Comparison of ENCODE assay signal across 2 cellular contexts in genomic region chr15:76588811-76589747, GRCh38.
TF ChIP-seq lines count a peak whose summit lies in the region.

No MANE protein-coding gene starts in this region.

TF ChIP-seq in HepG2, 621 proteins besides CTCF, POLR2A, EP300 and RAD21 (continued from another document):
- TF ChIP-seq ZBTB44 (CRISPR knock-in tag; IDR thresholded peaks at IDR 0.05) (no peak), SALL2 (CRISPR knock-in tag; IDR thresholded peaks at IDR 0.05) (no peak), ZNF841 (CRISPR knock-in tag; IDR thresholded peaks at IDR 0.05; ENCODE audit: borderline replicate concordance) (no peak), ATF3 (CRISPR knock-in tag; IDR thresholded peaks at IDR 0.05) (no peak), NFE2L1 (CRISPR knock-in tag; IDR thresholded peaks at IDR 0.05; ENCODE audit: borderline replicate concordance) (no peak), ZMYM2 (CRISPR knock-in tag; IDR thresholded peaks at IDR 0.05) (no peak), ELF1 (CRISPR knock-in tag; IDR thresholded peaks at IDR 0.05) (no peak), ZNF382 (CRISPR knock-in tag; IDR thresholded peaks at IDR 0.05; ENCODE audit: borderline replicate concordance) (no peak)
- TF ChIP-seq, protein P1, sequence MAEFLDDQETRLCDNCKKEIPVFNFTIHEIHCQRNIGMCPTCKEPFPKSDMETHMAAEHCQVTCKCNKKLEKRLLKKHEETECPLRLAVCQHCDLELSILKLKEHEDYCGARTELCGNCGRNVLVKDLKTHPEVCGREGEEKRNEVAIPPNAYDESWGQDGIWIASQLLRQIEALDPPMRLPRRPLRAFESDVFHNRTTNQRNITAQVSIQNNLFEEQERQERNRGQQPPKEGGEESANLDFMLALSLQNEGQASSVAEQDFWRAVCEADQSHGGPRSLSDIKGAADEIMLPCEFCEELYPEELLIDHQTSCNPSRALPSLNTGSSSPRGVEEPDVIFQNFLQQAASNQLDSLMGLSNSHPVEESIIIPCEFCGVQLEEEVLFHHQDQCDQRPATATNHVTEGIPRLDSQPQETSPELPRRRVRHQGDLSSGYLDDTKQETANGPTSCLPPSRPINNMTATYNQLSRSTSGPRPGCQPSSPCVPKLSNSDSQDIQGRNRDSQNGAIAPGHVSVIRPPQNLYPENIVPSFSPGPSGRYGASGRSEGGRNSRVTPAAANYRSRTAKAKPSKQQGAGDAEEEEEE (CRISPR knock-in tag; IDR thresholded peaks at IDR 0.05; ENCODE audit: borderline replicate concordance) = no peak
- TF ChIP-seq, protein P2, sequence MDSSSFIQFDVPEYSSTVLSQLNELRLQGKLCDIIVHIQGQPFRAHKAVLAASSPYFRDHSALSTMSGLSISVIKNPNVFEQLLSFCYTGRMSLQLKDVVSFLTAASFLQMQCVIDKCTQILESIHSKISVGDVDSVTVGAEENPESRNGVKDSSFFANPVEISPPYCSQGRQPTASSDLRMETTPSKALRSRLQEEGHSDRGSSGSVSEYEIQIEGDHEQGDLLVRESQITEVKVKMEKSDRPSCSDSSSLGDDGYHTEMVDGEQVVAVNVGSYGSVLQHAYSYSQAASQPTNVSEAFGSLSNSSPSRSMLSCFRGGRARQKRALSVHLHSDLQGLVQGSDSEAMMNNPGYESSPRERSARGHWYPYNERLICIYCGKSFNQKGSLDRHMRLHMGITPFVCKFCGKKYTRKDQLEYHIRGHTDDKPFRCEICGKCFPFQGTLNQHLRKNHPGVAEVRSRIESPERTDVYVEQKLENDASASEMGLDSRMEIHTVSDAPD (CRISPR knock-in tag; IDR thresholded peaks at IDR 0.05) = no peak

TF ChIP-seq in SK-N-SH, 30 proteins besides CTCF, POLR2A, EP300 and RAD21 (continued from another document):
- TF ChIP-seq, protein P3, sequence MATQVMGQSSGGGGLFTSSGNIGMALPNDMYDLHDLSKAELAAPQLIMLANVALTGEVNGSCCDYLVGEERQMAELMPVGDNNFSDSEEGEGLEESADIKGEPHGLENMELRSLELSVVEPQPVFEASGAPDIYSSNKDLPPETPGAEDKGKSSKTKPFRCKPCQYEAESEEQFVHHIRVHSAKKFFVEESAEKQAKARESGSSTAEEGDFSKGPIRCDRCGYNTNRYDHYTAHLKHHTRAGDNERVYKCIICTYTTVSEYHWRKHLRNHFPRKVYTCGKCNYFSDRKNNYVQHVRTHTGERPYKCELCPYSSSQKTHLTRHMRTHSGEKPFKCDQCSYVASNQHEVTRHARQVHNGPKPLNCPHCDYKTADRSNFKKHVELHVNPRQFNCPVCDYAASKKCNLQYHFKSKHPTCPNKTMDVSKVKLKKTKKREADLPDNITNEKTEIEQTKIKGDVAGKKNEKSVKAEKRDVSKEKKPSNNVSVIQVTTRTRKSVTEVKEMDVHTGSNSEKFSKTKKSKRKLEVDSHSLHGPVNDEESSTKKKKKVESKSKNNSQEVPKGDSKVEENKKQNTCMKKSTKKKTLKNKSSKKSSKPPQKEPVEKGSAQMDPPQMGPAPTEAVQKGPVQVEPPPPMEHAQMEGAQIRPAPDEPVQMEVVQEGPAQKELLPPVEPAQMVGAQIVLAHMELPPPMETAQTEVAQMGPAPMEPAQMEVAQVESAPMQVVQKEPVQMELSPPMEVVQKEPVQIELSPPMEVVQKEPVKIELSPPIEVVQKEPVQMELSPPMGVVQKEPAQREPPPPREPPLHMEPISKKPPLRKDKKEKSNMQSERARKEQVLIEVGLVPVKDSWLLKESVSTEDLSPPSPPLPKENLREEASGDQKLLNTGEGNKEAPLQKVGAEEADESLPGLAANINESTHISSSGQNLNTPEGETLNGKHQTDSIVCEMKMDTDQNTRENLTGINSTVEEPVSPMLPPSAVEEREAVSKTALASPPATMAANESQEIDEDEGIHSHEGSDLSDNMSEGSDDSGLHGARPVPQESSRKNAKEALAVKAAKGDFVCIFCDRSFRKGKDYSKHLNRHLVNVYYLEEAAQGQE (IDR thresholded peaks at IDR 0.05; ENCODE audit: low read depth, low read length) = no peak
- TF ChIP-seq JUND (IDR thresholded peaks at IDR 0.05) (no peak), GATA2 (CRISPR knock-in tag; IDR thresholded peaks at IDR 0.05) (no peak), GABPA (IDR thresholded peaks at IDR 0.05; ENCODE audit: low read depth) (no peak), RXRA (IDR thresholded peaks at IDR 0.05; ENCODE audit: borderline replicate concordance, low read depth) (no peak), RCOR1 (IDR thresholded peaks at IDR 0.05; ENCODE audit: low read length) (no peak), FOXJ3 (CRISPR knock-in tag; IDR thresholded peaks at IDR 0.05) (no peak), POLR2AphosphoS5 (IDR thresholded peaks at IDR 0.05; ENCODE audit: low read depth, low read length) (no peak)
- TF ChIP-seq, protein P4, sequence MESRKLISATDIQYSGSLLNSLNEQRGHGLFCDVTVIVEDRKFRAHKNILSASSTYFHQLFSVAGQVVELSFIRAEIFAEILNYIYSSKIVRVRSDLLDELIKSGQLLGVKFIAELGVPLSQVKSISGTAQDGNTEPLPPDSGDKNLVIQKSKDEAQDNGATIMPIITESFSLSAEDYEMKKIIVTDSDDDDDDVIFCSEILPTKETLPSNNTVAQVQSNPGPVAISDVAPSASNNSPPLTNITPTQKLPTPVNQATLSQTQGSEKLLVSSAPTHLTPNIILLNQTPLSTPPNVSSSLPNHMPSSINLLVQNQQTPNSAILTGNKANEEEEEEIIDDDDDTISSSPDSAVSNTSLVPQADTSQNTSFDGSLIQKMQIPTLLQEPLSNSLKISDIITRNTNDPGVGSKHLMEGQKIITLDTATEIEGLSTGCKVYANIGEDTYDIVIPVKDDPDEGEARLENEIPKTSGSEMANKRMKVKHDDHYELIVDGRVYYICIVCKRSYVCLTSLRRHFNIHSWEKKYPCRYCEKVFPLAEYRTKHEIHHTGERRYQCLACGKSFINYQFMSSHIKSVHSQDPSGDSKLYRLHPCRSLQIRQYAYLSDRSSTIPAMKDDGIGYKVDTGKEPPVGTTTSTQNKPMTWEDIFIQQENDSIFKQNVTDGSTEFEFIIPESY (IDR thresholded peaks at IDR 0.05; ENCODE audit: borderline replicate concordance, low read depth) = no peak
